In the genomic region with DNA sequence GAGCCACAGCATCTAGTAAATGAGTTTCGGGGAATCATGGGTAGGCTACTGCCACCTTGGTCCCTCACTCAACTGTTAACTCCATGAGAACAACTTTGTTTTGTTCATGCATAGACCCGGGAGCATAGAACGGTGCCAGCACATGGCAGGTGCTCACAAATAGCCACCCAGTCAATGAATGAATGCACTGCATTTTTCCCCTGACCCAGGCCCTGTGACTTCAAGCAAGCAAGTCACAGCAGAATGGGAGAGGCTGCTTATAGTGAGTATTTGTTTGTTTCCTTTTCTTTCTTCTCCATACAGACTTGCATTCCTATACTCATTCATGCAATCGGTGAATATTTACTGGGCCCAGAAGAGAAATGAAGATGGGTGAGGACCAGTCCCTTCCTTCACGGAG, we compare ENCODE assay signal across 27 cellular contexts.
A peak's percentile ranks its signal among the peaks of the same experiment; 100 is the strongest.
DNase-seq lines count a peak whose midpoint lies in the region; ATAC-seq, FAIRE-seq and TF ChIP-seq lines count a peak whose summit lies in the region.
"Had no signal": no experiment of that assay in that cellular context is flagged by ENCODE, and none has a peak within 500 bp of the region (broad histone marks: within the 10 kb centered on the region; RNA-seq: fewer than 3 reads in every experiment).

No MANE protein-coding gene starts in this region.

- H3K27me3 Mint-ChIP-seq in activated CD4-positive, alpha-beta T cell treated with anti-CD3 and anti-CD28 coated beads, Interleukin-2, amount 10 ng/mL, durations not matched to agents 24 days and 14 days, result no peaks in the 10 kb centered on the region
- no peaks in the 10 kb centered on the region for H3K27me3 Mint-ChIP-seq in activated CD4-positive, alpha-beta T cell treated with anti-CD3 and anti-CD28 coated beads for 36 hours
- no peaks in the 10 kb centered on the region for H3K27me3 Mint-ChIP-seq in astrocyte (ENCODE audit: low read depth, unreplicated experiment)
- H3K27me3 Mint-ChIP-seq: activated CD4-positive, alpha-beta memory T cell treated with anti-CD3 and anti-CD28 coated beads, Interleukin-2, amount 10 ng/mL, durations not matched to agents 7 days and 5 days; activated naive CD8-positive, alpha-beta T cell treated with anti-CD3 and anti-CD28 coated beads for 36 hours; stimulated activated naive B cell treated with anti-CD40 and anti-IgM and Interleukin-4, amounts not matched to agents 10 μg/mL and 1 μg/mL and 100 μg/mL, for 72 hours had no signal

- POLR2A ChIA-PET in activated CD4-positive, alpha-beta T cell treated with anti-CD3 and anti-CD28 coated beads for 36 hours (lab: Charles Lee), result no interaction called here

- no peaks in the 10 kb centered on the region for H3K27me3 ChIP-seq in astrocyte (ENCODE audit: insufficient read depth, low read length)
- H3K27me3 ChIP-seq: BLaER1, foreskin keratinocyte, tibial artery had no signal

- DNase-seq in activated CD4-positive, alpha-beta T cell treated with anti-CD3 and anti-CD28 coated beads, Interleukin-2, amount 10 ng/mL, durations not matched to agents 24 days and 14 days, result no peak
- no peak for DNase-seq in activated CD4-positive, alpha-beta T cell treated with anti-CD3 and anti-CD28 coated beads for 36 hours
- DNase-seq in astrocyte (ENCODE audit: low read depth), result no peak
- DNase-seq in kidney tubule cell (ENCODE audit: low spot score), result peak; percentile 41
- DNase-seq in GM19238 (ENCODE audit: insufficient read length, low spot score), result no peak
- no peak for DNase-seq in GM12891 (ENCODE audit: insufficient read length, low spot score)
- DNase-seq: 8988T; activated CD4-positive, alpha-beta memory T cell treated with anti-CD3 and anti-CD28 coated beads, Interleukin-2, amount 10 ng/mL, durations not matched to agents 7 days and 5 days; activated naive CD8-positive, alpha-beta T cell treated with anti-CD3 and anti-CD28 coated beads for 36 hours; activated T-cell treated with anti-CD3 and anti-CD28 coated beads, Interleukin-2, amount 50 U/mL, for 72 hours; EL; foreskin keratinocyte; KBM-7; left colon; mucosa of descending colon; NCI-H1092; NCI-H2081; NCI-H510A; right cardiac atrium; SIG-M5; stimulated activated naive B cell treated with anti-CD40 and anti-IgM and Interleukin-4, amounts not matched to agents 10 μg/mL and 1 μg/mL and 100 μg/mL, for 72 hours; tibial artery had no signal

- peaks cover 52% of the 10 kb centered on the region for H4K20me1 ChIP-seq in astrocyte (ENCODE audit: insufficient read depth, low read length)
- H4K20me1 ChIP-seq: BLaER1 had no signal

- no peak overlapping the region for H3K4me2 ChIP-seq in astrocyte (ENCODE audit: low read length)

- H3K79me2 ChIP-seq in astrocyte (ENCODE audit: insufficient read depth, low read length), result peaks cover 96% of the 10 kb centered on the region

- peaks cover 24% of the 10 kb centered on the region for H3K4me1 Mint-ChIP-seq in activated CD4-positive, alpha-beta T cell treated with anti-CD3 and anti-CD28 coated beads, Interleukin-2, amount 10 ng/mL, durations not matched to agents 24 days and 14 days
- H3K4me1 Mint-ChIP-seq in activated CD4-positive, alpha-beta T cell treated with anti-CD3 and anti-CD28 coated beads for 36 hours, result peaks cover 17% of the 10 kb centered on the region
- H3K4me1 Mint-ChIP-seq in astrocyte (ENCODE audit: low read depth, unreplicated experiment), result peaks cover 53% of the 10 kb centered on the region

- no peak overlapping the region for H2AFZ ChIP-seq in astrocyte (ENCODE audit: low read depth, low read length)

- peak overlapping the region; percentile 12 for H3K9ac ChIP-seq in astrocyte (ENCODE audit: low read length)
- H3K9ac ChIP-seq: BLaER1 had no signal

- peaks cover 40% of the 10 kb centered on the region for H3K4me1 ChIP-seq in astrocyte (ENCODE audit: insufficient read depth, low read length)

- no peaks in the 10 kb centered on the region for H3K9me3 ChIP-seq in astrocyte (ENCODE audit: insufficient read depth, low read depth, low read length)
- H3K9me3 ChIP-seq: BLaER1, mucosa of descending colon, tibial artery had no signal

- CTCF ChIA-PET in activated CD4-positive, alpha-beta T cell treated with anti-CD3 and anti-CD28 coated beads for 36 hours (lab: Charles Lee), result no interaction called here

- intact Hi-C loops in activated CD4-positive, alpha-beta T cell treated with anti-CD3 and anti-CD28 coated beads, Interleukin-2, amount 10 ng/mL, durations not matched to agents 24 days and 14 days (cut with micrococcal nuclease), result no loop called here
- intact Hi-C loops in activated CD4-positive, alpha-beta T cell treated with anti-CD3 and anti-CD28 coated beads for 36 hours (cut with DNase I, micrococcal nuclease), result loop anchor here in 1 of 2 experiments (10.0 kb wide), 1 partner anchor 62 kb away; no protein-coding TSS in a partner anchor

- no peak for TF ChIP-seq CTCF in astrocyte (IDR thresholded peaks at IDR 0.05; ENCODE audit: insufficient read depth, low read depth, low read length)

- H3K4me3 ChIP-seq in astrocyte (ENCODE audit: insufficient read depth, low read depth, low read length), result no peak overlapping the region
- H3K4me3 ChIP-seq: BLaER1, coronary artery, mucosa of descending colon, tibial artery had no signal

- H3K27ac ChIP-seq in astrocyte (ENCODE audit: low read depth, low read length), result no peak overlapping the region
- H3K27ac ChIP-seq in temporal lobe (ENCODE audit: low read depth, low read length), result peak overlapping the region; percentile 7
- H3K27ac ChIP-seq: BLaER1, coronary artery, tibial artery had no signal

- no peak for ATAC-seq in activated CD4-positive, alpha-beta T cell treated with anti-CD3 and anti-CD28 coated beads for 36 hours
- ATAC-seq in GM19395 (IDR thresholded peaks at IDR 0.05; ENCODE audit: unreplicated experiment), result no peak
- ATAC-seq: activated T-cell treated with anti-CD3 and anti-CD28 coated beads, Interleukin-2, amount 50 U/mL, for 72 hours; foreskin keratinocyte had no signal

- FAIRE-seq in astrocyte (lab: Jason Lieb, UNC) (no peak), GM12891 (lab: Jason Lieb, UNC) (no peak)
- FAIRE-seq: GM18507 had no signal

- H3K27ac Mint-ChIP-seq in activated CD4-positive, alpha-beta T cell treated with anti-CD3 and anti-CD28 coated beads, Interleukin-2, amount 10 ng/mL, durations not matched to agents 24 days and 14 days, result peak overlapping the region; percentile 65
- H3K27ac Mint-ChIP-seq in activated CD4-positive, alpha-beta T cell treated with anti-CD3 and anti-CD28 coated beads for 36 hours, result no peak overlapping the region
- peak overlapping the region; percentile 99 for H3K27ac Mint-ChIP-seq in astrocyte (ENCODE audit: unreplicated experiment)
- H3K27ac Mint-ChIP-seq: activated naive CD8-positive, alpha-beta T cell treated with anti-CD3 and anti-CD28 coated beads for 36 hours; activated T-cell treated with anti-CD3 and anti-CD28 coated beads, Interleukin-2, amount 50 U/mL, for 72 hours had no signal

- no peaks in the 10 kb centered on the region for H3K36me3 ChIP-seq in astrocyte (ENCODE audit: insufficient read depth, low read length)
- H3K36me3 ChIP-seq: BLaER1 had no signal

- no peak for TF ChIP-seq POLR2A in GM12891 (IDR thresholded peaks at IDR 0.05; ENCODE audit: low read depth, low read length)

- H3K9me3 Mint-ChIP-seq in activated CD4-positive, alpha-beta T cell treated with anti-CD3 and anti-CD28 coated beads, Interleukin-2, amount 10 ng/mL, durations not matched to agents 24 days and 14 days, result no peaks in the 10 kb centered on the region
- H3K9me3 Mint-ChIP-seq in activated CD4-positive, alpha-beta T cell treated with anti-CD3 and anti-CD28 coated beads for 36 hours (ENCODE audit: low read depth), result no peaks in the 10 kb centered on the region
- H3K9me3 Mint-ChIP-seq in astrocyte (ENCODE audit: unreplicated experiment), result no peaks in the 10 kb centered on the region
- H3K9me3 Mint-ChIP-seq: activated CD4-positive, alpha-beta memory T cell treated with anti-CD3 and anti-CD28 coated beads, Interleukin-2, amount 10 ng/mL, durations not matched to agents 7 days and 5 days; activated naive CD8-positive, alpha-beta T cell treated with anti-CD3 and anti-CD28 coated beads for 36 hours; activated T-cell treated with anti-CD3 and anti-CD28 coated beads, Interleukin-2, amount 50 U/mL, for 72 hours; stimulated activated naive B cell treated with anti-CD40 and anti-IgM and Interleukin-4, amounts not matched to agents 10 μg/mL and 1 μg/mL and 100 μg/mL, for 72 hours had no signal

- no peaks in the 10 kb centered on the region for H3K36me3 Mint-ChIP-seq in activated CD4-positive, alpha-beta T cell treated with anti-CD3 and anti-CD28 coated beads, Interleukin-2, amount 10 ng/mL, durations not matched to agents 24 days and 14 days (ENCODE audit: low read depth)
- no peaks in the 10 kb centered on the region for H3K36me3 Mint-ChIP-seq in activated CD4-positive, alpha-beta T cell treated with anti-CD3 and anti-CD28 coated beads for 36 hours (ENCODE audit: low read depth)
- peaks cover 16% of the 10 kb centered on the region for H3K36me3 Mint-ChIP-seq in astrocyte (ENCODE audit: low read depth, unreplicated experiment)
- H3K36me3 Mint-ChIP-seq: activated naive CD8-positive, alpha-beta T cell treated with anti-CD3 and anti-CD28 coated beads for 36 hours had no signal

- H3K4me3 Mint-ChIP-seq in activated CD4-positive, alpha-beta T cell treated with anti-CD3 and anti-CD28 coated beads, Interleukin-2, amount 10 ng/mL, durations not matched to agents 24 days and 14 days, result no peak overlapping the region
- H3K4me3 Mint-ChIP-seq in activated CD4-positive, alpha-beta T cell treated with anti-CD3 and anti-CD28 coated beads for 36 hours, result no peak overlapping the region
- no peak overlapping the region for H3K4me3 Mint-ChIP-seq in astrocyte (ENCODE audit: unreplicated experiment)
- H3K4me3 Mint-ChIP-seq: activated CD4-positive, alpha-beta memory T cell treated with anti-CD3 and anti-CD28 coated beads, Interleukin-2, amount 10 ng/mL, durations not matched to agents 7 days and 5 days; activated naive CD8-positive, alpha-beta T cell treated with anti-CD3 and anti-CD28 coated beads for 36 hours; activated T-cell treated with anti-CD3 and anti-CD28 coated beads, Interleukin-2, amount 50 U/mL, for 72 hours; stimulated activated naive B cell treated with anti-CD40 and anti-IgM and Interleukin-4, amounts not matched to agents 10 μg/mL and 1 μg/mL and 100 μg/mL, for 72 hours had no signal

TF ChIP-seq in GM12891, 5 proteins besides CTCF, POLR2A, EP300 and RAD21:
- no peak for TF ChIP-seq POLR2AphosphoS5 (IDR thresholded peaks at IDR 0.05; ENCODE audit: low read depth, low read length)
- no peak for TF ChIP-seq TAF1 (IDR thresholded peaks at IDR 0.05; ENCODE audit: low read depth, low read length)
- no peak for TF ChIP-seq POU2F2 (IDR thresholded peaks at IDR 0.05; ENCODE audit: low read depth, low read length)
- no peak for TF ChIP-seq PAX5 (IDR thresholded peaks at IDR 0.05; ENCODE audit: insufficient read depth, low read length, severe bottlenecking)
- no peak for TF ChIP-seq SPI1 (IDR thresholded peaks at IDR 0.05; ENCODE audit: low read depth, low read length)
